ENCODE assay signal across 13 cellular contexts in the genomic region with DNA sequence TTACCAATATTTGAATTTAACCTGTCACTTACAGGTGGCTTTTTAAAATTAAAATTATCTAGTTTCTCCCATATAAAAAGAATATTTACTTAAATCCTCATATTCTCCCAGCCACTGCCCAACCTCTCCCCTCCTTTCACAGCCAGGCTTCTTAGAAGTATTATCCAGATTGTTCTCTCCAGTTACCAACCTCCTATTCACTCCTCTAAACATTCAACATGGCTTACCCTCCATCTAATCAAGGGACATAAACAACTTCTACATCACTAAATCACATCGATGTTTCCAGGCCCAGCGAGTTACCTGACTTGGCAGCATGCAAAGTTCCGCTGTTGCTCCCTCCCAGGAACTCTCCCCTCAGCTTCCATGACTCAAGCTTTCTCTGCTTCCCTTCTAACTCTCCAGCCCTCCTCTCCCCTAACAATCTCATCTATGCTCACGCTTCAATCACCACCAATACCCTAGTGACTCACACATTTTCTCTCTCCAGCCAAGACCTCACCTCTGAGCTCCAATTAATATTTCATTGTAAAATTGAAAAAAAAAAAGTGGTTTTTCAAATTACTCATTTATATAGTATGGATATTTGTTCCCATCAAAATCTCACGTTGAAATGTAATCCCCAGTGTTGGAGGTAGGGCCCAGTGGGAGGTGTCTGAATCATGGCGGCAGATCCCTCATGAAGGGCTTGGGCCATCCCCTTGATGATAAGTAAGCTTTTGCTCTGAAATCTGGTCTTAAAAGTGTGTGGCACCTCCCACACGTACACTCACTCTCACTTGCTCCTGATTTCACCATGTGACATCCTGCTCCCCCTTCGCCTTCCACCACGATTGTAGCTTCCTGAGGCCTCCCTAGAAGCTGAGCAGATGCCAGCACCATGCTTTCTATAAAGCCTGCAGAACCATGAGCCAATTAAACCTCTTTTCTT.
DNase-seq lines count a peak whose midpoint lies in the region; ATAC-seq and TF ChIP-seq lines count a peak whose summit lies in the region.
"Had no signal": no experiment of that assay in that cellular context is flagged by ENCODE, and none has a peak within 500 bp of the region (broad histone marks: within the 10 kb centered on the region; RNA-seq: fewer than 3 reads in every experiment).

No MANE protein-coding gene starts in this region.

- H3K4ac ChIP-seq in IMR-90 (ENCODE audit: low read depth, low read length), result no peak overlapping the region

- no peak overlapping the region for H2AK9ac ChIP-seq in IMR-90 (replicated peaks; ENCODE audit: low read depth, low read length, poor library complexity)

- no peak for TF ChIP-seq RAD21 in IMR-90 (IDR thresholded peaks at IDR 0.05; ENCODE audit: low read length)

- BruUV-seq in IMR-90 (replicated peaks; lab: Mats Ljungman, UMichigan), result no TSS peak

- H4K8ac ChIP-seq in IMR-90 (ENCODE audit: low read depth in 2 of 2, low read length in 2 of 2), result no peak overlapping the region

- peaks cover 8% of the 10 kb centered on the region for H3K36me3 ChIP-seq in IMR-90 (ENCODE audit: control insufficient read depth, insufficient read depth, low read length)
- H3K36me3 ChIP-seq in stomach, result peaks cover 8 to 61% (median 44%) of the 10 kb centered on the region in 4 donors

- H3K9me3 ChIP-seq in IMR-90 (ENCODE audit: control insufficient read depth, insufficient read depth, low read length) (no peaks in the 10 kb centered on the region), stomach (no peaks in the 10 kb centered on the region)
- H3K9me3 ChIP-seq: mucosa of descending colon, right atrium auricular region had no signal

- no peak overlapping the region for H3K4me3 ChIP-seq in IMR-90 (ENCODE audit: insufficient read depth, low read depth, low read length)
- no peak overlapping the region for H3K4me3 ChIP-seq in stomach
- H3K4me3 ChIP-seq: mucosa of descending colon, right atrium auricular region had no signal

- 0 out of 2 replicates have a peak overlapping the region, but pooled peaks have one; percentile 13 for H3K14ac ChIP-seq in IMR-90 (replicated peaks; ENCODE audit: low read depth, low read length)

- H4K20me1 ChIP-seq in IMR-90 (ENCODE audit: insufficient read depth, low read length), result peaks cover 4% of the 10 kb centered on the region; the same call in 1 of the 2 replicates

- no peak overlapping the region for H3K27ac ChIP-seq in IMR-90 (ENCODE audit: insufficient read depth, low read length)
- no peak overlapping the region for H3K27ac ChIP-seq in stomach
- H3K27ac ChIP-seq: right atrium auricular region had no signal

- H4K91ac ChIP-seq in IMR-90 (ENCODE audit: insufficient read depth, low read depth, low read length), result no peak overlapping the region

- peak; percentile 45 for DNase-seq in EL
- peak; percentile 14 for DNase-seq in IMR-90
- DNase-seq in activated T-helper 9 cell treated with anti-CD3 and anti-CD28 coated beads, Interleukin-2, amount 50 U/mL, for 16 hours (ENCODE audit: low read depth), result peak; percentile 1
- DNase-seq in iPS-NIHi11 (ENCODE audit: low spot score), result peak; percentile 12
- no peak for DNase-seq in NCI-H2227 (lab: John Stamatoyannopoulos, UW; ENCODE audit: unreplicated experiment)
- no peak for DNase-seq in stomach
- no peak for DNase-seq in HuH-7.5 (ENCODE audit: low spot score)
- DNase-seq: activated effector memory CD4-positive, alpha-beta T cell treated with anti-CD3 and anti-CD28 coated beads, Interleukin-2, amount 50 U/mL, for 16 hours; COR-L47; mucosa of descending colon; NCI-H1436; T1000 had no signal

- TF ChIP-seq CTCF in IMR-90 (conservative IDR thresholded peaks at IDR 0.05; ENCODE audit: low read depth, low read length), result no peak
- no peak for TF ChIP-seq CTCF in stomach (IDR thresholded peaks at IDR 0.05)

- H3K9ac ChIP-seq in IMR-90 (ENCODE audit: low read depth, low read length), result no peak overlapping the region

- no peak overlapping the region for H2AK5ac ChIP-seq in IMR-90 (ENCODE audit: low read depth, low read length)

- dilution Hi-C loops in IMR-90 (cut with HindIII; ENCODE audit: low sequenced_read_pairs, unreplicated experiment), result no loop called here

- no peak overlapping the region for H3K56ac ChIP-seq in IMR-90 (ENCODE audit: extremely low read depth, insufficient read depth, low read length)

- intact Hi-C loops in IMR-90 (cut with micrococcal nuclease) (loop anchor here (5.0 kb wide), 2 partner anchors 249 to 429 kb away; no protein-coding TSS in a partner anchor), stomach (cut with DNase I; ENCODE audit: low total_unique reads) (no loop called here)

- no peak for ATAC-seq in IMR-90 (ENCODE audit: low read depth)
- ATAC-seq: mucosa of descending colon had no signal

- POLR2A ChIA-PET in IMR-90 (lab: Charles Lee; ENCODE audit: unreplicated experiment), result no interaction called here

- 91% methylated on average over 5 of the region's 9 CpGs; no CpG with 5 or more reads in 1 of the 2 experiments for WGBS in IMR-90 (ENCODE audit: extremely low coverage in 2 of 2, insufficient read length in 1 of 2), 2 experiments
- 80 to 92% (median 88%) methylated on average over 9 of the region's 9 CpGs for WGBS in stomach, 5 donors

- no peak overlapping the region for H2BK20ac ChIP-seq in IMR-90 (ENCODE audit: low read depth, low read length)

- H3K27me3 ChIP-seq in IMR-90 (ENCODE audit: control insufficient read depth, insufficient read depth, low read length), result no peaks in the 10 kb centered on the region
- H3K27me3 ChIP-seq in stomach, result no peaks in the 10 kb centered on the region
- H3K27me3 ChIP-seq: right atrium auricular region had no signal

- no peak overlapping the region for H3K18ac ChIP-seq in IMR-90 (ENCODE audit: low read depth, low read length)

- no peak overlapping the region for H4K5ac ChIP-seq in IMR-90 (ENCODE audit: low read depth, low read length)

- H3K23ac ChIP-seq in IMR-90 (ENCODE audit: low read depth, low read length), result no peak overlapping the region; the same call in 1 of the 2 replicates

- H2BK120ac ChIP-seq in IMR-90 (ENCODE audit: low read depth, low read length), result no peak overlapping the region

- H3K4me1 ChIP-seq in IMR-90 (ENCODE audit: control insufficient read depth, insufficient read depth, low read length), result peaks cover 6% of the 10 kb centered on the region
- no peaks in the 10 kb centered on the region for H3K4me1 ChIP-seq in stomach
- H3K4me1 ChIP-seq: right atrium auricular region had no signal

- CTCF ChIA-PET in IMR-90 (lab: Yijun Ruan, JAX), result interaction anchor here (1.3 kb wide), 1 partner anchor 14 kb away, joined by 4 read pairs; no protein-coding TSS in a partner anchor

- H3K9me1 ChIP-seq in IMR-90 (ENCODE audit: insufficient read depth, low read length), result peaks cover 3% of the 10 kb centered on the region

- H3K4me2 ChIP-seq in IMR-90 (ENCODE audit: low read depth, low read length), result no peak overlapping the region

- TF ChIP-seq POLR2A in IMR-90 (IDR thresholded peaks at IDR 0.05; ENCODE audit: low read depth, low read length), result no peak
- TF ChIP-seq POLR2A in stomach (IDR thresholded peaks at IDR 0.05), result no peak

- TF ChIP-seq EP300 in stomach (IDR thresholded peaks at IDR 0.05), result no peak

- no peak overlapping the region for H2AFZ ChIP-seq in IMR-90 (replicated peaks; ENCODE audit: low read length, poor library complexity)

- H2BK15ac ChIP-seq in IMR-90 (ENCODE audit: low read depth, low read length), result no peak overlapping the region

- in situ Hi-C loops in IMR-90 (cut with MboI; ENCODE audit: low sequenced_read_pairs), result no loop called here

- peaks cover 8 to 13% of the 10 kb centered on the region in 2 experiments; a peak in 3 of 4 replicates for H3K79me1 ChIP-seq in IMR-90 (ENCODE audit: low read depth in 1 of 2, low read length in 2 of 2)

- H2BK5ac ChIP-seq in IMR-90 (ENCODE audit: low read depth, low read length, poor library complexity, severe bottlenecking), result no peak overlapping the region

TF ChIP-seq in IMR-90, 13 proteins besides CTCF, POLR2A, EP300 and RAD21:
- TF ChIP-seq SMC3 (IDR thresholded peaks at IDR 0.05; ENCODE audit: low read depth, low read length) (no peak), MXI1 (IDR thresholded peaks at IDR 0.05; ENCODE audit: borderline replicate concordance, low read depth, low read length) (no peak), RFX5 (IDR thresholded peaks at IDR 0.05; ENCODE audit: low read depth, low read length) (no peak), RCOR1 (IDR thresholded peaks at IDR 0.05; ENCODE audit: insufficient replicate concordance, low read length) (no peak)

Comparison
In these comparisons a context has a peak if more than half of its experiments do, and no peak if none do; other contexts are left out.
1. DNase-seq: peak in EL (single experiment), IMR-90 (single experiment), activated T-helper 9 cell treated with anti-CD3 and anti-CD28 coated beads, Interleukin-2, amount 50 U/mL, for 16 hours (single experiment) and iPS-NIHi11 (single experiment); none in NCI-H2227 (single experiment), stomach (single experiment) and HuH-7.5 (single experiment).